Comparison of ENCODE assay signal across 8 cellular contexts in genomic region chr1:206864939-206865671, GRCh38. TPM values are rescaled to one million over a fixed set of nuclear protein-coding genes. Genes with fewer than 3 reads are reported as not detected.
DNase-seq lines count a peak whose midpoint lies in the region; ATAC-seq lines count a peak whose summit lies in the region.

TSS of gene IL20 (plus strand) at chr1:206865623. CDS start at chr1:206865853, 230 bp downstream.

- DNase-seq in NCI-H2227 (lab: John Stamatoyannopoulos, UW; ENCODE audit: unreplicated experiment) (peak; percentile 49), NCI-H2227 treated with DMSO at 0.1 percent for 48 hours (lab: John Stamatoyannopoulos, UW) (no peak), NCI-H187 (lab: John Stamatoyannopoulos, UW) (peak; percentile 37 to 69), left lobe of liver (ENCODE audit: low spot score) (peak; percentile 94), SW 1271 (lab: John Stamatoyannopoulos, UW) (no peak)
- DNase-seq in activated CD4-positive, CD25-positive, alpha-beta regulatory T cell treated with anti-CD3 and anti-CD28 coated beads, Interleukin-2, amount 50 U/mL, for 16 hours (ENCODE audit: low read depth, low spot score) = peak; percentile 76
- peak; percentile 73 for DNase-seq in central memory CD4-positive, alpha-beta T cell
- peak; percentile 74 to 87 (median 83) for DNase-seq in stimulated activated CD4-positive, alpha-beta T cell treated with anti-CD3 and anti-CD28 coated beads, TNF-alpha, amount 100 ng/mL, for 24 hours (ENCODE audit: low read depth in 3 of 3)

- ATAC-seq in left lobe of liver = peak; percentile 100

RNA-seq across cellular contexts. Expression of gene IL20, which starts in this region (rescaled TPM):
- not detected for total RNA-seq in left lobe of liver

Comparison
In these comparisons a context has a peak if more than half of its experiments do, and no peak if none do; other contexts are left out.
1. DNase-seq: peak in NCI-H2227 (single experiment), NCI-H187 (2 of 2), activated CD4-positive, CD25-positive, alpha-beta regulatory T cell treated with anti-CD3 and anti-CD28 coated beads, Interleukin-2, amount 50 U/mL, for 16 hours (single experiment), central memory CD4-positive, alpha-beta T cell (single experiment) and stimulated activated CD4-positive, alpha-beta T cell treated with anti-CD3 and anti-CD28 coated beads, TNF-alpha, amount 100 ng/mL, for 24 hours (3 of 3); none in NCI-H2227 treated with DMSO at 0.1 percent for 48 hours (single experiment) and SW 1271 (0 of 2).
2. Peak in DNase-seq and ATAC-seq in left lobe of liver; RNA of the gene not detected or under 1 TPM.